ENCODE assay signal across 30 cellular contexts in genomic region chr2:212708346-212708745, GRCh38.
DNase-seq lines count a peak whose midpoint lies in the region; ATAC-seq and TF ChIP-seq lines count a peak whose summit lies in the region.
"Had no signal": no experiment of that assay in that cellular context is flagged by ENCODE, and none has a peak within 500 bp of the region (broad histone marks: within the 10 kb centered on the region; RNA-seq: fewer than 3 reads in every experiment).

No MANE protein-coding gene starts in this region.

- H3K9me3 Mint-ChIP-seq in endodermal cell: no peaks in the 10 kb centered on the region
- H3K9me3 Mint-ChIP-seq: activated CD4-positive, alpha-beta memory T cell treated with anti-CD3 and anti-CD28 coated beads, Interleukin-2, amount 10 ng/mL, durations not matched to agents 7 days and 5 days; activated T-helper 17 cell treated with anti-CD3 and anti-CD28 coated beads, Interleukin-2, amount 50 U/mL, for 72 hours; T-helper 1 cell treated with Interleukin-12 subunit alpha and Interleukin-12 subunit beta and Interleukin-4 antibody, amounts not matched to agents 30 μg/mL and 1 μg/mL, for 36 hours had no signal

- H3K27me3 ChIP-seq in IMR-90 (ENCODE audit: control insufficient read depth, insufficient read depth, low read length) (no peaks in the 10 kb centered on the region), endodermal cell (ENCODE audit: control insufficient read depth, insufficient read depth, low read length, poor library complexity, severe bottlenecking) (no peaks in the 10 kb centered on the region), HAP-1 (ENCODE audit: low read depth) (no peaks in the 10 kb centered on the region)

- no peak overlapping the region for H2AK5ac ChIP-seq in IMR-90 (ENCODE audit: low read depth, low read length)

- no peaks in the 10 kb centered on the region for H3K79me1 ChIP-seq in IMR-90 (ENCODE audit: low read depth in 1 of 2, low read length in 2 of 2)

- TF ChIP-seq POLR2A in IMR-90 (IDR thresholded peaks at IDR 0.05; ENCODE audit: low read depth, low read length): no peak

- H3K9me1 ChIP-seq in IMR-90 (ENCODE audit: insufficient read depth, low read length): peaks cover 9% of the 10 kb centered on the region

- H2BK15ac ChIP-seq in IMR-90 (ENCODE audit: low read depth, low read length): peak overlapping the region; percentile 2; the same call in 1 of the 3 replicates

- H4K5ac ChIP-seq in IMR-90 (ENCODE audit: low read depth, low read length): peak overlapping the region; percentile 13; the same call in 1 of the 2 replicates

- CTCF ChIA-PET in IMR-90 (lab: Yijun Ruan, JAX): no interaction called here

- H3K9me3 ChIP-seq in IMR-90 (ENCODE audit: control insufficient read depth, insufficient read depth, low read length) (no peaks in the 10 kb centered on the region), endodermal cell (ENCODE audit: control insufficient read depth, low read length) (no peaks in the 10 kb centered on the region), HAP-1 (no peaks in the 10 kb centered on the region)

- H3K36me3 Mint-ChIP-seq in endodermal cell (ENCODE audit: low read depth): no peaks in the 10 kb centered on the region
- H3K36me3 Mint-ChIP-seq: CD4-positive, alpha-beta memory T cell; stimulated activated effector memory CD8-positive, alpha-beta T cell treated with anti-CD3 and anti-CD28 coated beads, Interleukin-12 subunit alpha, Interleukin-12 subunit beta, amount 100 ng/mL, for 72 hours had no signal

- H3K4me2 ChIP-seq in IMR-90 (ENCODE audit: low read depth, low read length): peak overlapping the region; percentile 10; the same call in 1 of the 2 replicates

- no peak overlapping the region for H3K27ac ChIP-seq in IMR-90 (ENCODE audit: insufficient read depth, low read length)
- no peak overlapping the region for H3K27ac ChIP-seq in endodermal cell (ENCODE audit: low read depth, low read length)
- H3K27ac ChIP-seq: SK-N-MC had no signal

- no peaks in the 10 kb centered on the region for H3K27me3 Mint-ChIP-seq in endodermal cell (ENCODE audit: insufficient read depth)
- H3K27me3 Mint-ChIP-seq: activated CD4-positive, alpha-beta memory T cell treated with anti-CD3 and anti-CD28 coated beads, Interleukin-2, amount 10 ng/mL, durations not matched to agents 7 days and 5 days; activated T-helper 17 cell treated with anti-CD3 and anti-CD28 coated beads, Interleukin-2, amount 50 U/mL, for 72 hours had no signal

- DNase-seq in AG08395 (ENCODE audit: low spot score) (peak; percentile 31), IMR-90 (peak; percentile 73), dedifferentiated amniotic fluid mesenchymal stem cell (ENCODE audit: extremely low spot score) (peak; percentile 20), medulla oblongata (ENCODE audit: extremely low spot score) (peak; percentile 20), endodermal cell (no peak), DMS79 treated with DMSO at 0.1 percent for 48 hours (lab: John Stamatoyannopoulos, UW) (no peak), SHP77 treated with DMSO at 0.1 percent for 48 hours (lab: John Stamatoyannopoulos, UW) (no peak), HAP-1 (ENCODE audit: low spot score in 2 of 2) (no peak)
- DNase-seq: 8988T; activated CD4-positive, alpha-beta memory T cell treated with anti-CD3 and anti-CD28 coated beads, Interleukin-2, amount 10 ng/mL, durations not matched to agents 7 days and 5 days; activated CD4-positive, alpha-beta T cell treated with anti-CD3 and anti-CD28 coated beads for 1 hour; activated CD8-positive, alpha-beta memory T cell treated with anti-CD3 and anti-CD28 coated beads, Interleukin-2, amount 50 U/mL, for 48 hours; activated naive CD4-positive, alpha-beta T cell treated with anti-CD3 and anti-CD28 coated beads, Interleukin-2, amount 50 U/mL, for 16 hours; CD4-positive, alpha-beta memory T cell; cortex of kidney; glutamatergic neuron; GOT3; islet precursor cell; NCI-H1105; NCI-H1930; NCI-H526 treated with DMSO at 0.1 percent for 48 hours; right cardiac atrium; RPMI8226; stimulated activated CD4-positive, alpha-beta T cell treated with anti-CD3 and anti-CD28 coated beads, Interleukin-4, amount 100 ng/mL, for 24 hours had no signal

- in situ Hi-C loops in IMR-90 (cut with MboI; ENCODE audit: low sequenced_read_pairs): no loop called here
- in situ Hi-C loops in HAP-1 (cut with MboI; ENCODE audit: low sequenced_read_pairs): no loop called here

- peak overlapping the region; percentile 71; the same call in 1 of the 2 replicates for H3K18ac ChIP-seq in IMR-90 (ENCODE audit: low read depth, low read length)

- H2AK9ac ChIP-seq in IMR-90 (replicated peaks; ENCODE audit: low read depth, low read length, poor library complexity): no peak overlapping the region

- H3K27ac Mint-ChIP-seq in endodermal cell: no peak overlapping the region
- H3K27ac Mint-ChIP-seq: activated CD4-positive, alpha-beta memory T cell treated with anti-CD3 and anti-CD28 coated beads, Interleukin-2, amount 10 ng/mL, durations not matched to agents 7 days and 5 days; activated T-helper 17 cell treated with anti-CD3 and anti-CD28 coated beads, Interleukin-2, amount 50 U/mL, for 72 hours; CD4-positive, alpha-beta memory T cell; IgD-negative memory B cell; stimulated activated effector memory CD8-positive, alpha-beta T cell treated with anti-CD3 and anti-CD28 coated beads, Interleukin-12 subunit alpha, Interleukin-12 subunit beta, amount 100 ng/mL, for 72 hours; T-helper 1 cell treated with Interleukin-12 subunit alpha and Interleukin-12 subunit beta and Interleukin-4 antibody, amounts not matched to agents 30 μg/mL and 1 μg/mL, for 36 hours had no signal

- H3K4me3 Mint-ChIP-seq in endodermal cell: no peak overlapping the region
- H3K4me3 Mint-ChIP-seq: activated CD4-positive, alpha-beta memory T cell treated with anti-CD3 and anti-CD28 coated beads, Interleukin-2, amount 10 ng/mL, durations not matched to agents 7 days and 5 days; activated T-helper 17 cell treated with anti-CD3 and anti-CD28 coated beads, Interleukin-2, amount 50 U/mL, for 72 hours; CD4-positive, alpha-beta memory T cell; IgD-negative memory B cell; neural crest cell; stimulated activated effector memory CD8-positive, alpha-beta T cell treated with anti-CD3 and anti-CD28 coated beads, Interleukin-12 subunit alpha, Interleukin-12 subunit beta, amount 100 ng/mL, for 72 hours; T-helper 1 cell treated with Interleukin-12 subunit alpha and Interleukin-12 subunit beta and Interleukin-4 antibody, amounts not matched to agents 30 μg/mL and 1 μg/mL, for 36 hours had no signal

- peaks cover 20% of the 10 kb centered on the region for H3K4me1 ChIP-seq in IMR-90 (ENCODE audit: control insufficient read depth, insufficient read depth, low read length)
- no peaks in the 10 kb centered on the region for H3K4me1 ChIP-seq in endodermal cell (ENCODE audit: control insufficient read depth, insufficient read depth, low read length)
- H3K4me1 ChIP-seq in HAP-1: no peaks in the 10 kb centered on the region

- peaks cover 9% of the 10 kb centered on the region for H3K4me1 Mint-ChIP-seq in endodermal cell
- H3K4me1 Mint-ChIP-seq: activated CD4-positive, alpha-beta memory T cell treated with anti-CD3 and anti-CD28 coated beads, Interleukin-2, amount 10 ng/mL, durations not matched to agents 7 days and 5 days; activated T-helper 17 cell treated with anti-CD3 and anti-CD28 coated beads, Interleukin-2, amount 50 U/mL, for 72 hours; CD4-positive, alpha-beta memory T cell; IgD-negative memory B cell; stimulated activated effector memory CD8-positive, alpha-beta T cell treated with anti-CD3 and anti-CD28 coated beads, Interleukin-12 subunit alpha, Interleukin-12 subunit beta, amount 100 ng/mL, for 72 hours had no signal

- POLR2A ChIA-PET in IMR-90 (lab: Charles Lee; ENCODE audit: unreplicated experiment): no interaction called here

- peak overlapping the region; percentile 95 for H2BK5ac ChIP-seq in IMR-90 (ENCODE audit: low read depth, low read length, poor library complexity, severe bottlenecking)

- H2BK120ac ChIP-seq in IMR-90 (ENCODE audit: low read depth, low read length): peak overlapping the region; percentile 35; the same call in 1 of the 2 replicates

- BruUV-seq in IMR-90 (replicated peaks; lab: Mats Ljungman, UMichigan): no TSS peak

- peak overlapping the region; percentile 59 for H2BK20ac ChIP-seq in IMR-90 (ENCODE audit: low read depth, low read length)

- H3K23ac ChIP-seq in IMR-90 (ENCODE audit: low read depth, low read length): 0 out of 2 replicates have a peak overlapping the region, but pooled peaks have one; percentile 3

- no CpG with 5 or more reads among the region's 2 CpGs for WGBS in IMR-90 (ENCODE audit: extremely low coverage in 2 of 2, insufficient read length in 1 of 2), 2 experiments
- 95% methylated on average over 2 of the region's 2 CpGs; no CpG with 5 or more reads in 1 of the 2 experiments for WGBS in endodermal cell (ENCODE audit: insufficient coverage in 1 of 2, insufficient read length in 1 of 2), 2 experiments

- H3K9ac ChIP-seq in IMR-90 (ENCODE audit: low read depth, low read length) (no peak overlapping the region), endodermal cell (ENCODE audit: extremely low read depth, low read length, poor library complexity, severe bottlenecking) (no peak overlapping the region)

- H4K20me1 ChIP-seq in IMR-90 (ENCODE audit: insufficient read depth, low read length): no peaks in the 10 kb centered on the region

- no peak for TF ChIP-seq RAD21 in IMR-90 (IDR thresholded peaks at IDR 0.05; ENCODE audit: low read length)

- H3K4me3 ChIP-seq in IMR-90 (ENCODE audit: insufficient read depth, low read depth, low read length) (no peak overlapping the region), endodermal cell (ENCODE audit: low read length) (no peak overlapping the region), HAP-1 (no peak overlapping the region)
- H3K4me3 ChIP-seq: SK-N-MC had no signal

- no peak overlapping the region for H2AFZ ChIP-seq in IMR-90 (replicated peaks; ENCODE audit: low read length, poor library complexity)

- peak overlapping the region in 1 of 2 experiments; percentile 69; a peak in 1 of 4 replicates for H4K8ac ChIP-seq in IMR-90 (ENCODE audit: low read depth in 2 of 2, low read length in 2 of 2)

- H3K4ac ChIP-seq in IMR-90 (ENCODE audit: low read depth, low read length): no peak overlapping the region; the same call in none of the 2 replicates

- dilution Hi-C loops in IMR-90 (cut with HindIII; ENCODE audit: low sequenced_read_pairs, unreplicated experiment): no loop called here

- H4K91ac ChIP-seq in IMR-90 (ENCODE audit: insufficient read depth, low read depth, low read length): 0 out of 2 replicates have a peak overlapping the region, but pooled peaks have one; percentile 22

- H3K36me3 ChIP-seq in IMR-90 (ENCODE audit: control insufficient read depth, insufficient read depth, low read length) (no peaks in the 10 kb centered on the region), endodermal cell (ENCODE audit: control insufficient read depth, insufficient read depth, low read length) (no peaks in the 10 kb centered on the region), HAP-1 (replicated peaks) (no peaks in the 10 kb centered on the region)

- TF ChIP-seq CTCF in IMR-90 (conservative IDR thresholded peaks at IDR 0.05; ENCODE audit: low read depth, low read length): no peak
- TF ChIP-seq CTCF in endodermal cell (conservative IDR thresholded peaks at IDR 0.05): no peak

- no peak for ATAC-seq in IMR-90 (ENCODE audit: low read depth)
- ATAC-seq: activated T-helper 17 cell treated with anti-CD3 and anti-CD28 coated beads, Interleukin-2, amount 50 U/mL, for 72 hours; right cardiac atrium; stimulated activated effector memory CD8-positive, alpha-beta T cell treated with anti-CD3 and anti-CD28 coated beads, Interleukin-12 subunit alpha, Interleukin-12 subunit beta, amount 100 ng/mL, for 72 hours had no signal

- no peak overlapping the region for H3K56ac ChIP-seq in IMR-90 (ENCODE audit: extremely low read depth, insufficient read depth, low read length)

- no peak overlapping the region for H3K14ac ChIP-seq in IMR-90 (replicated peaks; ENCODE audit: low read depth, low read length)

- intact Hi-C loops in IMR-90 (cut with micrococcal nuclease): no loop called here

Comparison
In these comparisons a context has a peak if more than half of its experiments do, and no peak if none do; other contexts are left out.
1. DNase-seq: peak in AG08395 (single experiment), IMR-90 (single experiment), dedifferentiated amniotic fluid mesenchymal stem cell (single experiment) and medulla oblongata (single experiment); none in endodermal cell (single experiment), DMS79 treated with DMSO at 0.1 percent for 48 hours (single experiment), SHP77 treated with DMSO at 0.1 percent for 48 hours (single experiment) and HAP-1 (0 of 2).